In the genomic region with DNA sequence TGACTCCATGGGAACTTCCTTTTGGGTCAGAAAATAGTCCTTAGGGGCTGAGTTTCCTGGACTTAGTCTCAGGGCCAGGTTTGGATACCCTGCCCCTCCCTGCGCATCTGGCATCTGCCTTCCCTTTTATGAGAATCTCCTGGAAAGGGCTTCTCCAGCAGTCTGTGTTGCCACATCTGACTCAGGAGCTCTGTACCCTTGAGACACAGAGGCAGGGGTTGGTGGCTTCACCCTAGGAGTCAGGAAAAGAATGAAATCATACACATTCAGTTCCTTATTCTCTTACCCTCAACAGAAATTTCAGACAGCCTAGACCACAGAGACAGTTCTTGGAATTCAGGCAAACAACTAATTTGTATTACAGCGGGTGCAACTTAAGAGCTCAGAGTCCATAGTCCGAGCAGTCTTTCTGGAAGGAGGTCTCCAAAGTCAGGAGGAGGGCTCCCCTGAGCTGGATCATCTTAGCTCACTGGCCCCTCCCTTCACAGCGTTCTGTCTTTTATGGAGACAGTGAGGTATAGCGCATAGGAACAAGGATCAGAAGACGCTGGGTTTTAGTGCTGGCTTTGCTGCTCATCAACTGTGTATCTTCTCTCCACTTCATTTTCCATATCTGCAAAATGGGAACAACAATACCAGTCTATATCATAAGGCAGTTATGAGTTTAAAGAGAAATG, we compare ENCODE assay signal across 9 cellular contexts. TPM values are rescaled to one million over a fixed set of nuclear protein-coding genes. Genes with fewer than 3 reads are reported as not detected.
DNase-seq lines count a peak whose midpoint lies in the region; ATAC-seq and TF ChIP-seq lines count a peak whose summit lies in the region.
"Had no signal": no experiment of that assay in that cellular context is flagged by ENCODE, and none has a peak within 500 bp of the region (broad histone marks: within the 10 kb centered on the region; RNA-seq: fewer than 3 reads in every experiment).

No MANE protein-coding gene starts in this region.

- no peak for ATAC-seq in effector memory CD8-positive, alpha-beta T cell (replicated peaks)
- no peak for ATAC-seq in naive thymus-derived CD8-positive, alpha-beta T cell

- H3K36me3 ChIP-seq in CD8-positive, alpha-beta memory T cell (ENCODE audit: insufficient read depth, low read length), result no peaks in the 10 kb centered on the region
- no peaks in the 10 kb centered on the region for H3K36me3 ChIP-seq in OCI-LY7 (ENCODE audit: insufficient read depth, low read length)
- H3K36me3 ChIP-seq in neutrophil, result peaks cover under 1% of the 10 kb centered on the region
- H3K36me3 ChIP-seq in ovary, result no peaks in the 10 kb centered on the region

- no peaks in the 10 kb centered on the region for H3K9me3 ChIP-seq in CD8-positive, alpha-beta memory T cell (ENCODE audit: low read length)
- H3K9me3 ChIP-seq in OCI-LY7 (ENCODE audit: low read length), result no peaks in the 10 kb centered on the region
- no peaks in the 10 kb centered on the region for H3K9me3 ChIP-seq in neutrophil
- H3K9me3 ChIP-seq in ovary, result no peaks in the 10 kb centered on the region

- no peak for DNase-seq in CD8-positive, alpha-beta memory T cell
- DNase-seq in OCI-LY7 (ENCODE audit: low spot score) (no peak), NCI-H2227 treated with DMSO at 0.1 percent for 48 hours (lab: John Stamatoyannopoulos, UW) (no peak), ovary (no peak), NCI-H1436 (lab: John Stamatoyannopoulos, UW) (no peak)
- DNase-seq in effector memory CD8-positive, alpha-beta T cell, result no peak
- no peak for DNase-seq in naive thymus-derived CD8-positive, alpha-beta T cell
- DNase-seq: midbrain had no signal

- peaks cover 34% of the 10 kb centered on the region for H3K4me1 ChIP-seq in CD8-positive, alpha-beta memory T cell (ENCODE audit: insufficient read depth, low read length)
- peaks cover 39% of the 10 kb centered on the region for H3K4me1 ChIP-seq in OCI-LY7 (ENCODE audit: insufficient read depth, low read length, poor library complexity, severe bottlenecking)
- peaks cover 65 to 71% of the 10 kb centered on the region in 2 experiments for H3K4me1 ChIP-seq in neutrophil (ENCODE audit: control insufficient read depth in 1 of 2, insufficient read depth in 1 of 2, low read depth in 1 of 2, low read length in 1 of 2)
- H3K4me1 ChIP-seq in ovary (ENCODE audit: insufficient read depth), result peaks cover 10% of the 10 kb centered on the region

- no peak overlapping the region for H3K27ac Mint-ChIP-seq in CD8-positive, alpha-beta memory T cell
- peak overlapping the region in 1 of 2 donors; percentile 68 for H3K27ac Mint-ChIP-seq in effector memory CD8-positive, alpha-beta T cell
- H3K27ac Mint-ChIP-seq in naive thymus-derived CD8-positive, alpha-beta T cell, result no peak overlapping the region

- CTCF ChIA-PET in CD8-positive, alpha-beta memory T cell (lab: Charles Lee), result interaction anchor here (2.2 to 2.4 kb wide), 2 partner anchors 28 to 32 kb away, joined by 7 to 8 read pairs; no protein-coding TSS in a partner anchor
- CTCF ChIA-PET in OCI-LY7 (lab: Charles Lee; ENCODE audit: unreplicated experiment), result interaction anchor here (0.5 kb wide), 1 partner anchor 1096 kb away, joined by 3 read pairs; no protein-coding TSS in a partner anchor

- H3K4me3 ChIP-seq in CD8-positive, alpha-beta memory T cell (ENCODE audit: low read length), result no peak overlapping the region
- H3K4me3 ChIP-seq in OCI-LY7 (ENCODE audit: low read depth, low read length, poor library complexity, severe bottlenecking) (no peak overlapping the region), neutrophil (ENCODE audit: low read depth in 1 of 2, low read length in 1 of 2) (peak overlapping the region; percentile 30 to 38), ovary (no peak overlapping the region)

- peak overlapping the region in 4 of 7 donors; percentile 11 to 74 (median 36) for H3K4me3 Mint-ChIP-seq in CD8-positive, alpha-beta memory T cell
- H3K4me3 Mint-ChIP-seq in effector memory CD8-positive, alpha-beta T cell, result peak overlapping the region; percentile 56 to 59
- H3K4me3 Mint-ChIP-seq in naive thymus-derived CD8-positive, alpha-beta T cell, result peak overlapping the region in 2 of 10 donors; percentile 1 to 28

- TF ChIP-seq CTCF in OCI-LY7 (conservative IDR thresholded peaks at IDR 0.05; ENCODE audit: low read length) (no peak), neutrophil (IDR thresholded peaks at IDR 0.05) (no peak), ovary (IDR thresholded peaks at IDR 0.05) (no peak)

- no peak for TF ChIP-seq POLR2A in ovary (IDR thresholded peaks at IDR 0.05)

- H4K20me1 ChIP-seq in OCI-LY7 (ENCODE audit: insufficient read depth, low read length), result no peaks in the 10 kb centered on the region

- no peak overlapping the region; the same call in 1 of the 2 replicates for H2AFZ ChIP-seq in OCI-LY7 (ENCODE audit: low read length)

- no peak for TF ChIP-seq EP300 in ovary (IDR thresholded peaks at IDR 0.05)

- H3K4me1 Mint-ChIP-seq in CD8-positive, alpha-beta memory T cell, result peaks cover 25 to 35% (median 30%) of the 10 kb centered on the region in 3 donors
- peaks cover 15 to 21% of the 10 kb centered on the region in 2 donors for H3K4me1 Mint-ChIP-seq in effector memory CD8-positive, alpha-beta T cell (ENCODE audit: low read depth in 2 of 2)
- H3K4me1 Mint-ChIP-seq in naive thymus-derived CD8-positive, alpha-beta T cell, result peaks cover 15 to 35% (median 30%) of the 10 kb centered on the region in 4 donors

- peaks cover 45 to 74% of the 10 kb centered on the region in 2 donors for H3K27me3 Mint-ChIP-seq in CD8-positive, alpha-beta memory T cell
- H3K27me3 Mint-ChIP-seq in effector memory CD8-positive, alpha-beta T cell, result peaks cover 27 to 35% of the 10 kb centered on the region in 2 donors
- H3K27me3 Mint-ChIP-seq in naive thymus-derived CD8-positive, alpha-beta T cell, result peaks cover 36 to 74% (median 45%) of the 10 kb centered on the region in 5 donors

- POLR2A ChIA-PET in CD8-positive, alpha-beta memory T cell (lab: Charles Lee), result no interaction called here
- POLR2A ChIA-PET in OCI-LY7 (lab: Charles Lee), result interaction anchor here (0.6 to 1.1 kb wide), 4 partner anchors 10 to 322 kb away, joined by 3 to 4 read pairs (median 4); no protein-coding TSS in a partner anchor
- POLR2A ChIA-PET in naive thymus-derived CD8-positive, alpha-beta T cell (lab: Charles Lee), result no interaction called here

- peak overlapping the region; percentile 63 for H3K4me2 ChIP-seq in OCI-LY7 (ENCODE audit: low read length)

- no TSS peak for BruUV-seq in OCI-LY7 (replicated peaks; lab: Mats Ljungman, UMichigan)

- peaks cover 25% of the 10 kb centered on the region for H3K27me3 ChIP-seq in CD8-positive, alpha-beta memory T cell (ENCODE audit: insufficient read depth, low read length, poor library complexity, severe bottlenecking)
- no peaks in the 10 kb centered on the region for H3K27me3 ChIP-seq in neutrophil
- no peaks in the 10 kb centered on the region for H3K27me3 ChIP-seq in ovary

- peaks cover 0 to 3% (median 2%) of the 10 kb centered on the region in 3 donors for H3K36me3 Mint-ChIP-seq in CD8-positive, alpha-beta memory T cell
- peaks cover 2% of the 10 kb centered on the region for H3K36me3 Mint-ChIP-seq in effector memory CD8-positive, alpha-beta T cell (ENCODE audit: insufficient read depth)
- no peaks in the 10 kb centered on the region for H3K36me3 Mint-ChIP-seq in naive thymus-derived CD8-positive, alpha-beta T cell

- H3K79me2 ChIP-seq in OCI-LY7 (ENCODE audit: insufficient read depth, low read depth, low read length), result no peaks in the 10 kb centered on the region

- WGBS in ovary, 3 donors, result 83 to 86% (median 84%) methylated on average over 6 of the region's 6 CpGs

- H3K27ac ChIP-seq in CD8-positive, alpha-beta memory T cell (ENCODE audit: low read depth, low read length), result peak overlapping the region; percentile 28
- no peak overlapping the region for H3K27ac ChIP-seq in OCI-LY7 (ENCODE audit: low read depth, low read length, poor library complexity, severe bottlenecking)
- peak overlapping the region; percentile 94 for H3K27ac ChIP-seq in neutrophil
- H3K27ac ChIP-seq in ovary, result no peak overlapping the region

- intact Hi-C loops in OCI-LY7 (cut with micrococcal nuclease; ENCODE audit: unreplicated experiment), result no loop called here
- intact Hi-C loops in ovary (cut with DNase I), result no loop called here

- H3K9me3 Mint-ChIP-seq in CD8-positive, alpha-beta memory T cell, result no peaks in the 10 kb centered on the region
- no peaks in the 10 kb centered on the region for H3K9me3 Mint-ChIP-seq in effector memory CD8-positive, alpha-beta T cell
- H3K9me3 Mint-ChIP-seq in naive thymus-derived CD8-positive, alpha-beta T cell, result no peaks in the 10 kb centered on the region

- no peaks in the 10 kb centered on the region for H3K9me2 ChIP-seq in OCI-LY7 (ENCODE audit: insufficient read depth, low read length)

RNA-seq across cellular contexts. Expression of gene PLAU, which starts 3.0 kb away (rescaled TPM):
- 1 to 10 TPM; 1.2 to 1.6 TPM for total RNA-seq in CD8-positive, alpha-beta memory T cell
- not detected for polyA plus RNA-seq in CD8-positive, alpha-beta memory T cell
- total RNA-seq in OCI-LY7 (2014; rRNA removed; shearing (Covaris generic)), result 2.0 and 5.2 TPM in 2 replicates
- total RNA-seq in OCI-LY7 (2022), result 0.74 and 0.85 TPM in 2 replicates
- under 1 TPM; 0.26 to 0.30 TPM for total RNA-seq in naive thymus-derived CD8-positive, alpha-beta T cell
- not detected for polyA plus RNA-seq in naive thymus-derived CD8-positive, alpha-beta T cell
- 1 to 10 TPM in 4 of 7 donors, under 1 TPM in 3; 0.24 to 7.6 (median 4.6) TPM for total RNA-seq in ovary
- 10 to 100 TPM in 1 of 2 donors, 1 to 10 TPM in 1; 1.7 to 12.6 TPM for polyA plus RNA-seq in ovary

RNA-seq across cellular contexts. Expression of gene CAMK2G, which starts 33.6 kb away (rescaled TPM):
- 10 to 100 TPM; 17.3 to 17.5 TPM for total RNA-seq in CD8-positive, alpha-beta memory T cell
- polyA plus RNA-seq in CD8-positive, alpha-beta memory T cell, result 8.1 TPM
- 21.1 and 29.1 TPM in 2 replicates for total RNA-seq in OCI-LY7 (2014; rRNA removed; shearing (Covaris generic))
- total RNA-seq in OCI-LY7 (2022) (34.8 and 41.6 TPM in 2 replicates), ovary (10 to 100 TPM in 6 of 7 donors, 1 to 10 TPM in 1; 9.8 to 25.0 (median 16.7) TPM)
- total RNA-seq in naive thymus-derived CD8-positive, alpha-beta T cell, result 10 to 100 TPM; 60.4 to 61.7 TPM
- polyA plus RNA-seq in naive thymus-derived CD8-positive, alpha-beta T cell, result 1 to 10 TPM; 4.6 to 6.7 (median 5.1) TPM
- 10 to 100 TPM; 12.6 to 42.9 TPM for polyA plus RNA-seq in ovary

Comparison
In these comparisons a context has a peak if more than half of its experiments do, and no peak if none do; other contexts are left out.
1. H3K27ac ChIP-seq: peak in CD8-positive, alpha-beta memory T cell (single experiment) and neutrophil (single experiment); none in OCI-LY7 (single experiment) and ovary (0 of 2).
2. H3K4me3 ChIP-seq: peak in neutrophil (2 of 2); none in CD8-positive, alpha-beta memory T cell (single experiment), OCI-LY7 (single experiment) and ovary (single experiment).